In genomic region chr11:65918211-65919150, GRCh38 we compare ENCODE assay signal across 8 cellular contexts. TPM values are rescaled to one million over a fixed set of nuclear protein-coding genes. Genes with fewer than 3 reads are reported as not detected.
DNase-seq lines count a peak whose midpoint lies in the region; ATAC-seq lines count a peak whose summit lies in the region.

C11orf68 (minus strand) TSS chr11:65919062; CDS start chr11:65919031, 31 bp downstream.

- H4K8ac ChIP-seq in trophoblast cell (ENCODE audit: low read depth, low read length) = peak within 1 kb of the TSS; percentile 93

- peaks cover 19% of the 10 kb centered on the region for H3K79me1 ChIP-seq in trophoblast cell (ENCODE audit: low read length)

- H2BK120ac ChIP-seq in trophoblast cell (ENCODE audit: insufficient read depth, low read length, poor library complexity) = peak within 1 kb of the TSS; percentile 93

- H3K23ac ChIP-seq in trophoblast cell (ENCODE audit: low read length) = no peak within 1 kb of the TSS

- CTCF ChIA-PET in activated CD8-positive, alpha-beta T cell treated with anti-CD3 and anti-CD28 coated beads, Interleukin-2, amount 10 ng/mL, durations not matched to agents 7 days and 5 days (lab: Charles Lee) = interaction anchor here (0.6 to 2.1 kb wide), 8 partner anchors 9 to 126 kb away, joined by 3 to 22 read pairs (median 6); partner anchors contain the start of genes CCDC85B, FIBP and FOSL1

- H3K27ac Mint-ChIP-seq in activated CD8-positive, alpha-beta T cell treated with anti-CD3 and anti-CD28 coated beads, Interleukin-2, amount 10 ng/mL, durations not matched to agents 7 days and 5 days = peak within 1 kb of the TSS; percentile 91

- DNase-seq in ELF-1 (ENCODE audit: low read depth, low spot score) = peak; percentile 47
- DNase-seq in activated CD8-positive, alpha-beta T cell treated with anti-CD3 and anti-CD28 coated beads, Interleukin-2, amount 10 ng/mL, durations not matched to agents 7 days and 5 days = no peak
- no peak for DNase-seq in Right ventricle myocardium inferior (ENCODE audit: missing footprints)
- peak in 1 of 2 donors; percentile 52 for DNase-seq in trophoblast cell
- DNase-seq in stimulated activated naive CD4-positive, alpha-beta T cell treated with Interleukin-2 at 50 U/mL for 16 hours (lab: John Stamatoyannopoulos, UW) = no peak
- no peak for DNase-seq in NCI-H187 (lab: John Stamatoyannopoulos, UW)

- H3K9me3 ChIP-seq in trophoblast cell (ENCODE audit: insufficient read depth, low read depth, low read length) = peaks cover 2% of the 10 kb centered on the region

- H3K27ac ChIP-seq in trophoblast cell (ENCODE audit: low read depth, low read length) = peak within 1 kb of the TSS; percentile 71

- intact Hi-C loops in Right ventricle myocardium inferior (cut with DNase I) = loop anchor here (1.0 to 2.0 kb wide), 3 partner anchors 30 to 60 kb away; partner anchors contain the start of genes CFL1, FIBP and SART1

- peak within 1 kb of the TSS; percentile 77 for H3K4me2 ChIP-seq in trophoblast cell (ENCODE audit: low read length)

- peak within 1 kb of the TSS; percentile 94 for H3K4me3 Mint-ChIP-seq in activated CD8-positive, alpha-beta T cell treated with anti-CD3 and anti-CD28 coated beads, Interleukin-2, amount 10 ng/mL, durations not matched to agents 7 days and 5 days

- H3K27me3 Mint-ChIP-seq in activated CD8-positive, alpha-beta T cell treated with anti-CD3 and anti-CD28 coated beads, Interleukin-2, amount 10 ng/mL, durations not matched to agents 7 days and 5 days (ENCODE audit: low read depth) = no peaks in the 10 kb centered on the region

- H3K4me1 Mint-ChIP-seq in activated CD8-positive, alpha-beta T cell treated with anti-CD3 and anti-CD28 coated beads, Interleukin-2, amount 10 ng/mL, durations not matched to agents 7 days and 5 days (ENCODE audit: low read depth) = peaks cover 44% of the 10 kb centered on the region

- no CpG with 5 or more reads among the region's 78 CpGs for WGBS in trophoblast cell (ENCODE audit: extremely low coverage, insufficient coverage, insufficient read length)

- peak within 1 kb of the TSS; percentile 99 for H3K18ac ChIP-seq in trophoblast cell (ENCODE audit: low read length)

- H2BK12ac ChIP-seq in trophoblast cell (ENCODE audit: low read length) = peak within 1 kb of the TSS; percentile 32

- peak within 1 kb of the TSS; percentile 92 for H3K4me3 ChIP-seq in trophoblast cell (ENCODE audit: low read depth, low read length)

- POLR2A ChIA-PET in activated CD8-positive, alpha-beta T cell treated with anti-CD3 and anti-CD28 coated beads, Interleukin-2, amount 10 ng/mL, durations not matched to agents 7 days and 5 days (lab: Charles Lee) = interaction anchor here (0.6 to 2.3 kb wide), 10 partner anchors 9 to 59 kb away, joined by 3 to 18 read pairs (median 3); partner anchors contain the start of gene CCDC85B

- H3K36me3 ChIP-seq in trophoblast cell (ENCODE audit: control insufficient read depth in 1 of 2, insufficient read depth in 2 of 2, low read length in 2 of 2) = peaks cover 26 to 31% of the 10 kb centered on the region in 2 experiments

- peaks cover 10% of the 10 kb centered on the region for H3K79me2 ChIP-seq in trophoblast cell (ENCODE audit: control insufficient read depth, insufficient read depth, low read length, poor library complexity)

- H2BK5ac ChIP-seq in trophoblast cell (ENCODE audit: low read depth, low read length, poor library complexity) = peak within 1 kb of the TSS; percentile 81

- H4K12ac ChIP-seq in trophoblast cell (ENCODE audit: low read depth, low read length) = peak within 1 kb of the TSS; percentile 95

- peak within 1 kb of the TSS; percentile 56 for H2AFZ ChIP-seq in trophoblast cell (ENCODE audit: insufficient read depth, low read length, poor library complexity)

- peaks cover 39 to 43% of the 10 kb centered on the region in 2 experiments for H3K4me1 ChIP-seq in trophoblast cell (ENCODE audit: control insufficient read depth in 1 of 2, insufficient read depth in 2 of 2, low read length in 2 of 2)

- peak within 1 kb of the TSS; percentile 96 for H2AK5ac ChIP-seq in trophoblast cell (ENCODE audit: low read length)

- no peaks in the 10 kb centered on the region for H3K27me3 ChIP-seq in trophoblast cell (ENCODE audit: insufficient read depth, low read length)

- H3K9me3 Mint-ChIP-seq in activated CD8-positive, alpha-beta T cell treated with anti-CD3 and anti-CD28 coated beads, Interleukin-2, amount 10 ng/mL, durations not matched to agents 7 days and 5 days (ENCODE audit: insufficient read depth) = no peaks in the 10 kb centered on the region

- peak within 1 kb of the TSS; percentile 96 for H3K9ac ChIP-seq in trophoblast cell (ENCODE audit: low read length)

- ATAC-seq in GM19463 (IDR thresholded peaks at IDR 0.05; ENCODE audit: unreplicated experiment) = peak; percentile 45
- ATAC-seq in HG03521 (IDR thresholded peaks at IDR 0.05; ENCODE audit: unreplicated experiment) = peak; percentile 54
- ATAC-seq in activated CD8-positive, alpha-beta T cell treated with anti-CD3 and anti-CD28 coated beads, Interleukin-2, amount 10 ng/mL, durations not matched to agents 7 days and 5 days = peak; percentile 65
- ATAC-seq in Right ventricle myocardium inferior = no peak

- peak within 1 kb of the TSS; percentile 95 for H4K91ac ChIP-seq in trophoblast cell (ENCODE audit: low read depth, low read length)

- peak within 1 kb of the TSS; percentile 88 for H3K4ac ChIP-seq in trophoblast cell (ENCODE audit: low read depth, low read length)

- peak within 1 kb of the TSS; percentile 98 for H3K14ac ChIP-seq in trophoblast cell (ENCODE audit: low read length)

- peaks cover 39% of the 10 kb centered on the region for H3K36me3 Mint-ChIP-seq in activated CD8-positive, alpha-beta T cell treated with anti-CD3 and anti-CD28 coated beads, Interleukin-2, amount 10 ng/mL, durations not matched to agents 7 days and 5 days (ENCODE audit: low read depth)

RNA-seq across cellular contexts. Expression of gene C11orf68, which starts in this region (rescaled TPM):
- 10 to 100 TPM; 28.4 to 28.5 TPM for total RNA-seq in activated CD8-positive, alpha-beta T cell treated with anti-CD3 and anti-CD28 coated beads, Interleukin-2, amount 10 ng/mL, durations not matched to agents 7 days and 5 days
- 38.5 TPM for total RNA-seq in Right ventricle myocardium inferior
- 25.5 and 26.0 TPM in 2 replicates for polyA plus RNA-seq in trophoblast cell (2013)
